Comparison of ENCODE assay signal across 30 cellular contexts in genomic region chr6:52876056-52876787, GRCh38. TPM values are rescaled to one million over a fixed set of nuclear protein-coding genes. Genes with fewer than 3 reads are reported as not detected.
DNase-seq lines count a peak whose midpoint lies in the region; ATAC-seq, FAIRE-seq and TF ChIP-seq lines count a peak whose summit lies in the region.
"Had no signal": no experiment of that assay in that cellular context is flagged by ENCODE, and none has a peak within 500 bp of the region (broad histone marks: within the 10 kb centered on the region; RNA-seq: fewer than 3 reads in every experiment).

No MANE protein-coding gene starts in this region.

- intact Hi-C loops in PC-3 (cut with micrococcal nuclease): loop anchor here (10.0 kb wide), 1 partner anchor 181 kb away; no protein-coding TSS in a partner anchor
- intact Hi-C loops in HepG2 (cut with micrococcal nuclease; ENCODE audit: unreplicated experiment): no loop called here

- H3F3A ChIP-seq in PC-3 (ENCODE audit: low read length, unreplicated experiment): no peaks in the 10 kb centered on the region

- POLR2A ChIA-PET in PC-3 (lab: Charles Lee; ENCODE audit: unreplicated experiment) (no interaction called here), HepG2 (lab: Yijun Ruan, JAX) (no interaction called here)

- 37% methylated on average over 7 of the region's 7 CpGs for WGBS in HepG2 (ENCODE audit: low lambda C conversion rate)

- FAIRE-seq in HepG2 (lab: Jason Lieb, UNC): no peak
- FAIRE-seq: GM12892, kidney, pancreas had no signal

- BruUV-seq in PC-3 (replicated peaks; lab: Mats Ljungman, UMichigan) (no TSS peak), HepG2 (replicated peaks; lab: Mats Ljungman, UMichigan) (no TSS peak)

- peaks cover 16% of the 10 kb centered on the region; the same call in 1 of the 2 replicates for H3K27me3 ChIP-seq in KMS-11 (ENCODE audit: insufficient read depth, low read depth)
- H3K27me3 ChIP-seq in PC-3 (ENCODE audit: low read length): no peaks in the 10 kb centered on the region
- 0 out of 5 replicates have a peak, but pooled peaks cover 0 to 5% of the 10 kb centered on the region in 2 experiments for H3K27me3 ChIP-seq in HepG2 (ENCODE audit: control insufficient read depth in 1 of 2, insufficient read depth in 2 of 2, low read length in 2 of 2)
- H3K27me3 ChIP-seq: ascending aorta, BE2C, pancreas, right lobe of liver had no signal

- in situ Hi-C loops in HepG2 (cut with HindIII; ENCODE audit: extremely low pct_ligation_motif_present, low pct_unique_long_range_greater_than_20kb): no loop called here

- TF ChIP-seq EP300 in HepG2 (IDR thresholded peaks at IDR 0.05; ENCODE audit: low read depth in 2 of 2, low read length in 2 of 2) (no peak), HepG2 (CRISPR knock-in tag; IDR thresholded peaks at IDR 0.05; ENCODE audit: borderline replicate concordance) (no peak)

- DNase-seq in NCI-H510A treated with DMSO at 0.1 percent for 48 hours (lab: John Stamatoyannopoulos, UW) (peak; percentile 82), NCI-H510A (lab: John Stamatoyannopoulos, UW) (no peak), PC-3 (peak; percentile 28), HepG2 (ENCODE audit: low spot score) (peak; percentile 18), iPS-NIHi7 (ENCODE audit: extremely low spot score) (no peak)
- DNase-seq: activated CD4-positive, alpha-beta memory T cell treated with anti-CD3 and anti-CD28 coated beads for 36 hours; activated CD4-positive, CD25-positive, alpha-beta regulatory T cell; activated CD8-positive, alpha-beta memory T cell treated with anti-CD3 and anti-CD28 coated beads, Interleukin-2, amount 50 U/mL, for 48 hours; BE2C; kidney; lower lobe of right lung; mucosa of descending colon; MV-4-11; NCI-H2029; NCI-H446; nephron progenitor cell; pancreas; right lobe of liver; stimulated activated CD4-positive, alpha-beta T cell treated with anti-CD3 and anti-CD28 coated beads, Interleukin-15, amount 100 ng/mL, for 24 hours; stimulated activated naive CD8-positive, alpha-beta T cell treated with anti-CD3 and anti-CD28 coated beads, Interleukin-15, Interleukin-2, amounts not matched to agents 100 U/mL and 50 U/mL, for 24 hours had no signal

- TF ChIP-seq RAD21 in HepG2 (CRISPR knock-in tag; IDR thresholded peaks at IDR 0.05): no peak

- no peaks in the 10 kb centered on the region for H3K36me3 ChIP-seq in KMS-11 (ENCODE audit: insufficient read depth)
- H3K36me3 ChIP-seq in PC-3 (ENCODE audit: low read depth, low read length): no peaks in the 10 kb centered on the region
- H3K36me3 ChIP-seq in HepG2 (replicated peaks in 1 of 2; ENCODE audit: control insufficient read depth in 1 of 2, insufficient read depth in 2 of 2, low read length in 2 of 2): no peaks in the 10 kb centered on the region
- H3K36me3 ChIP-seq: ascending aorta, BE2C, HAP-1, lower lobe of right lung, pancreas, right lobe of liver had no signal

- H3K79me2 ChIP-seq in KMS-11 (ENCODE audit: insufficient read depth, low read depth) (no peaks in the 10 kb centered on the region), PC-3 (ENCODE audit: low read length) (no peaks in the 10 kb centered on the region), HepG2 (ENCODE audit: insufficient read depth, low read length) (no peaks in the 10 kb centered on the region)

- H3K9me3 ChIP-seq in PC-3 (ENCODE audit: low read length) (no peaks in the 10 kb centered on the region), HepG2 (ENCODE audit: low read length) (no peaks in the 10 kb centered on the region)
- H3K9me3 ChIP-seq: ascending aorta, BE2C, HAP-1, lower lobe of right lung, mucosa of descending colon, pancreas, right lobe of liver had no signal

- H2AFZ ChIP-seq in KMS-11 (ENCODE audit: low read depth) (no peak overlapping the region), PC-3 (ENCODE audit: low read length) (no peak overlapping the region), HepG2 (ENCODE audit: low read length) (no peak overlapping the region)

- H3K4me2 ChIP-seq in KMS-11: peak overlapping the region; percentile 92
- peak overlapping the region; percentile 37; the same call in 1 of the 2 replicates for H3K4me2 ChIP-seq in PC-3 (ENCODE audit: low read length)
- no peak overlapping the region; the same call in 1 of the 2 replicates for H3K4me2 ChIP-seq in HepG2 (ENCODE audit: low read depth, low read length)

- CTCF ChIA-PET in PC-3 (lab: Charles Lee) (interaction anchor here (0.6 kb wide), 1 partner anchor 468 kb away, joined by 6 read pairs; no protein-coding TSS in a partner anchor), HepG2 (lab: Yijun Ruan, JAX; ENCODE audit: low intra/inter-chr PET ratio, low total read pairs) (no interaction called here)

- H3K4me3 ChIP-seq in KMS-11 (IDR thresholded peaks at IDR 0.05; ENCODE audit: insufficient read depth, low read depth, low read length) (no peak overlapping the region), PC-3 (ENCODE audit: low read length) (no peak overlapping the region), HepG2 (replicated peaks in 1 of 3; ENCODE audit: insufficient read depth in 1 of 3, low read depth in 2 of 3, low read length in 3 of 3) (no peak overlapping the region)
- H3K4me3 ChIP-seq: ascending aorta, HAP-1, lower lobe of right lung, mucosa of descending colon, pancreas, right lobe of liver had no signal

- peaks cover 37% of the 10 kb centered on the region for H3K4me1 ChIP-seq in KMS-11 (ENCODE audit: low read depth, poor library complexity, severe bottlenecking)
- peaks cover 18% of the 10 kb centered on the region for H3K4me1 ChIP-seq in PC-3 (ENCODE audit: insufficient read depth, low read length)
- H3K4me1 ChIP-seq in HepG2 (ENCODE audit: insufficient read depth, low read length): peaks cover 16% of the 10 kb centered on the region
- H3K4me1 ChIP-seq: ascending aorta, BE2C, lower lobe of right lung, pancreas had no signal

- H3K27ac ChIP-seq in KMS-11 (no peak overlapping the region; the same call in 1 of the 2 replicates), PC-3 (ENCODE audit: low read length) (no peak overlapping the region), HepG2 (ENCODE audit: extremely low read length, insufficient read depth, low read length) (no peak overlapping the region)
- H3K27ac ChIP-seq: ascending aorta, lower lobe of right lung, pancreas, right lobe of liver had no signal

- TF ChIP-seq CTCF in KMS-11 (conservative IDR thresholded peaks at IDR 0.05; ENCODE audit: low read depth, low read length) (no peak), PC-3 (conservative IDR thresholded peaks at IDR 0.05; ENCODE audit: low read depth, low read length) (no peak), HepG2 (CRISPR knock-in tag; IDR thresholded peaks at IDR 0.05) (no peak)

- ATAC-seq in PC-3 (no peak), HepG2 (no peak; the same call in 2 of the 3 replicates), HG02623 (IDR thresholded peaks at IDR 0.05; ENCODE audit: unreplicated experiment) (no peak), GM19351 (IDR thresholded peaks at IDR 0.05; ENCODE audit: unreplicated experiment) (no peak)
- ATAC-seq: lower lobe of right lung, mucosa of descending colon had no signal

- no peak overlapping the region for H3K9ac ChIP-seq in KMS-11
- no peak overlapping the region for H3K9ac ChIP-seq in PC-3 (ENCODE audit: low read length)
- no peak overlapping the region for H3K9ac ChIP-seq in HepG2 (ENCODE audit: insufficient read depth, low read depth, low read length)

- no peaks in the 10 kb centered on the region for H3K9me2 ChIP-seq in PC-3 (replicated peaks; ENCODE audit: low read length)

- TF ChIP-seq POLR2A in HepG2 (IDR thresholded peaks at IDR 0.05; ENCODE audit: insufficient read depth in 1 of 2, low read depth in 2 of 2, low read length in 2 of 2): no peak

- H4K20me1 ChIP-seq in KMS-11 (ENCODE audit: insufficient read depth) (no peaks in the 10 kb centered on the region), PC-3 (ENCODE audit: low read length) (no peaks in the 10 kb centered on the region), HepG2 (ENCODE audit: insufficient read depth, low read length) (no peaks in the 10 kb centered on the region)

RNA-seq across cellular contexts. Expression of gene GSTA3, which starts 33.3 kb away (rescaled TPM):
- total RNA-seq in PC-3 (2014; rRNA removed) (not detected in 2 replicates), HepG2 (2016; rRNA removed; fragmentation: Illumina TruSeq; extraction: Trizol) (not detected in 2 replicates)
- not detected in 2 replicates for total RNA-seq in HepG2 (2016; cell fraction: cytosol; rRNA removed; fragmentation: Illumina TruSeq; extraction: Trizol; ENCODE audit: low read depth)
- total RNA-seq in HepG2 (2016; cell fraction: insoluble cytoplasmic fraction; rRNA removed; fragmentation: Illumina TruSeq; extraction: Trizol): not detected in 2 replicates
- not detected in 2 replicates for total RNA-seq in HepG2 (2016; cell fraction: membrane; rRNA removed; fragmentation: Illumina TruSeq; extraction: Trizol)
- not detected in 2 replicates for total RNA-seq in HepG2 (2016; cell fraction: nucleus; rRNA removed; fragmentation: Illumina TruSeq; extraction: Trizol)
- not detected in 2 replicates for polyA plus RNA-seq in HepG2 (2011; rRNA removed)
- not detected in 2 replicates for polyA plus RNA-seq in HepG2 (2011; cell fraction: cytosol; rRNA removed)
- not detected in 2 replicates for polyA plus RNA-seq in HepG2 (2011; cell fraction: nucleus; rRNA removed)
- polyA plus RNA-seq in HepG2 (2012): not detected in 2 replicates
- polyA plus RNA-seq in HepG2 (2016; cell fraction: cytosol; fragmentation: Illumina TruSeq; extraction: Trizol; ENCODE audit: low read depth): not detected in 2 replicates
- not detected in 2 replicates for polyA plus RNA-seq in HepG2 (2016; cell fraction: insoluble cytoplasmic fraction; fragmentation: Illumina TruSeq; extraction: Trizol; ENCODE audit: low read depth)
- polyA plus RNA-seq in HepG2 (2016; cell fraction: membrane; fragmentation: Illumina TruSeq; extraction: Trizol; ENCODE audit: low read depth): not detected in 2 replicates
- not detected in 2 replicates for polyA plus RNA-seq in HepG2 (2016; cell fraction: nucleus; fragmentation: Illumina TruSeq; extraction: Trizol; ENCODE audit: insufficient read depth, low read depth)
- polyA minus RNA-seq in HepG2 (2011; rRNA and poly(A)+ RNA removed; ENCODE audit: low replicate concordance): not detected in 2 replicates
- not detected in 2 replicates for polyA minus RNA-seq in HepG2 (2011; cell fraction: cytosol; rRNA and poly(A)+ RNA removed)
- not detected in 2 replicates for polyA minus RNA-seq in HepG2 (2011; cell fraction: nucleus; rRNA and poly(A)+ RNA removed)
- total RNA-seq: activated CD4-positive, alpha-beta memory T cell treated with anti-CD3 and anti-CD28 coated beads for 36 hours; activated T-helper 17 cell treated with anti-CD3 and anti-CD28 coated beads, Interleukin-2, amount 50 U/mL, for 72 hours; ascending aorta; dermis microvascular lymphatic vessel endothelial cell; glomerular endothelial cell; kidney; mucosa of descending colon; pancreas; right lobe of liver had no signal
- polyA plus RNA-seq: pancreas, thymus had no signal

RNA-seq across cellular contexts. Expression of gene GSTA5, which starts 35.6 kb away (rescaled TPM):
- not detected in 2 replicates for total RNA-seq in PC-3 (2014; rRNA removed)
- not detected in 2 replicates for total RNA-seq in HepG2 (2016; rRNA removed; fragmentation: Illumina TruSeq; extraction: Trizol)
- total RNA-seq in HepG2 (2016; cell fraction: cytosol; rRNA removed; fragmentation: Illumina TruSeq; extraction: Trizol; ENCODE audit: low read depth): not detected in 2 replicates
- total RNA-seq in HepG2 (2016; cell fraction: insoluble cytoplasmic fraction; rRNA removed; fragmentation: Illumina TruSeq; extraction: Trizol): not detected in 2 replicates
- total RNA-seq in HepG2 (2016; cell fraction: membrane; rRNA removed; fragmentation: Illumina TruSeq; extraction: Trizol): not detected in 2 replicates
- not detected in 2 replicates for total RNA-seq in HepG2 (2016; cell fraction: nucleus; rRNA removed; fragmentation: Illumina TruSeq; extraction: Trizol)
- polyA plus RNA-seq in HepG2 (2011; rRNA removed): not detected in 2 replicates
- polyA plus RNA-seq in HepG2 (2011; cell fraction: cytosol; rRNA removed): not detected in 2 replicates
- polyA plus RNA-seq in HepG2 (2011; cell fraction: nucleus; rRNA removed): not detected in 2 replicates
- not detected in 2 replicates for polyA plus RNA-seq in HepG2 (2012)
- not detected in 2 replicates for polyA plus RNA-seq in HepG2 (2016; cell fraction: cytosol; fragmentation: Illumina TruSeq; extraction: Trizol; ENCODE audit: low read depth)
- polyA plus RNA-seq in HepG2 (2016; cell fraction: insoluble cytoplasmic fraction; fragmentation: Illumina TruSeq; extraction: Trizol; ENCODE audit: low read depth): not detected in 2 replicates
- not detected in 2 replicates for polyA plus RNA-seq in HepG2 (2016; cell fraction: membrane; fragmentation: Illumina TruSeq; extraction: Trizol; ENCODE audit: low read depth)
- not detected in 2 replicates for polyA plus RNA-seq in HepG2 (2016; cell fraction: nucleus; fragmentation: Illumina TruSeq; extraction: Trizol; ENCODE audit: insufficient read depth, low read depth)
- polyA minus RNA-seq in HepG2 (2011; rRNA and poly(A)+ RNA removed; ENCODE audit: low replicate concordance): not detected in 2 replicates
- not detected in 2 replicates for polyA minus RNA-seq in HepG2 (2011; cell fraction: cytosol; rRNA and poly(A)+ RNA removed)
- polyA minus RNA-seq in HepG2 (2011; cell fraction: nucleus; rRNA and poly(A)+ RNA removed): not detected in 2 replicates
- total RNA-seq: activated CD4-positive, alpha-beta memory T cell treated with anti-CD3 and anti-CD28 coated beads for 36 hours; activated T-helper 17 cell treated with anti-CD3 and anti-CD28 coated beads, Interleukin-2, amount 50 U/mL, for 72 hours; ascending aorta; dermis microvascular lymphatic vessel endothelial cell; glomerular endothelial cell; kidney; lower lobe of right lung; mucosa of descending colon; pancreas; right lobe of liver had no signal
- polyA plus RNA-seq: pancreas, thymus had no signal

Comparison
In these comparisons a context has a peak if more than half of its experiments do, and no peak if none do; other contexts are left out.
1. DNase-seq: peak in NCI-H510A treated with DMSO at 0.1 percent for 48 hours (single experiment), PC-3 (single experiment) and HepG2 (single experiment); none in NCI-H510A (single experiment) and iPS-NIHi7 (single experiment).